In genomic region chr18:40624959-40625358, GRCh38 we compare ENCODE assay signal across 25 cellular contexts.
"Had no signal": no experiment of that assay in that cellular context is flagged by ENCODE, and none has a peak within 500 bp of the region (broad histone marks: within the 10 kb centered on the region; RNA-seq: fewer than 3 reads in every experiment).

No MANE protein-coding gene starts in this region.

- H3K4me1 Mint-ChIP-seq: IgD-negative memory B cell had no signal

- H3K4me3 ChIP-seq: K562 had no signal

- H3K4me3 Mint-ChIP-seq: IgD-negative memory B cell had no signal

- H3K27me3 Mint-ChIP-seq: IgD-negative memory B cell had no signal

- H3K36me3 Mint-ChIP-seq: IgD-negative memory B cell had no signal

- H3K27ac Mint-ChIP-seq: IgD-negative memory B cell had no signal

- DNase-seq: Kasumi-1, MM.1S, MV-4-11, NCI-H1048, NCI-H1105, NCI-H1417, NCI-H1436 treated with DMSO at 0.1 percent for 48 hours, NCI-H1694, NCI-H1930, NCI-H2081, NCI-H2107, NCI-H2171 treated with DMSO at 0.1 percent for 48 hours, NCI-H345, NCI-H446 treated with DMSO at 0.1 percent for 48 hours, NCI-H510A treated with DMSO at 0.1 percent for 48 hours, NCI-H526, Right ventricle myocardium superior, RPMI8226, SK-N-SH, SW 1271, T-helper 1 cell had no signal

- FAIRE-seq: HTR-8/SVneo, K562, RCC 7860 had no signal

- ATAC-seq: K562 had no signal
